10 cellular contexts compared by ENCODE assay signal in the genomic region with DNA sequence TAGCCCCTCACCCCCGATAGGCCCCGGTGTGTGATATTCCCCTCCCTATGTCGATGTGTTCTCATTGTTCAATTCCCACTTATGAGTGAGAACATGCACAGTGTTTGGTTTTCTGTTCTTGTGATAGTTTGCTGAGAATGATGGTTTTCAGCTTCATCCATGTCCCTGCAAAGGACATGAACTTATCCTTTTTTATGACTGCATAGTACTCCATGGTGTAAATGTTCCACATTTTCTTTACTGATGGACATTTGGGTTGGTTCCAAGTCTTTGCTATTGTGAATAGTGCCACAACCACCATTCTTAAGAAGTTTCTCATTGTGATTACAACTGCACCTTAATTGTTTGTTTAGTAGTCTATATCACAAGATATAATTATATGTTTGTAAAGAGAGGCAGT. TPM values are rescaled to one million over a fixed set of nuclear protein-coding genes. Genes with fewer than 3 reads are reported as not detected.
"Had no signal": no experiment of that assay in that cellular context is flagged by ENCODE, and none has a peak within 500 bp of the region (broad histone marks: within the 10 kb centered on the region; RNA-seq: fewer than 3 reads in every experiment).

No MANE protein-coding gene starts in this region.

RNA-seq across cellular contexts. Expression of gene PLPPR4, which starts 3.9 kb away (rescaled TPM):
- total RNA-seq: activated naive CD4-positive, alpha-beta T cell treated with anti-CD3 and anti-CD28 coated beads for 36 hours; activated naive CD4-positive, alpha-beta T cell treated with anti-CD3 and anti-CD28 coated beads, Interleukin-2, amount 50 U/mL, for 72 hours; activated naive CD8-positive, alpha-beta T cell treated with anti-CD3 and anti-CD28 coated beads for 36 hours; activated naive CD8-positive, alpha-beta T cell treated with anti-CD3 and anti-CD28 coated beads, Interleukin-2, amount 10 ng/mL, durations not matched to agents 7 days and 5 days; activated T-cell treated with anti-CD3 and anti-CD28 coated beads, Interleukin-2, amount 50 U/mL, for 4 hours; activated T-cell treated with anti-CD3 and anti-CD28 coated beads, Interleukin-2, amount 50 U/mL, for 72 hours; activated T-helper 1 cell treated with anti-CD3 and anti-CD28 coated beads, Interleukin-12 subunit alpha, Interleukin-12 subunit beta, Interleukin-2, Interleukin-4 antibody, amounts not matched to agents 30 ng/mL and 10 ng/mL and 1 ng/mL, durations not matched to agents 14 hours and 24 hours and 36 hours; activated T-helper 17 cell treated with anti-CD3 and anti-CD28 coated beads, Interleukin-2, amount 50 U/mL, for 72 hours; activated T-helper 2 cell treated with anti-CD3 and anti-CD28 coated beads, Interferon-gamma antibody, Interleukin-2, Interleukin-4, amounts not matched to agents 10 μg/mL and 5 μg/mL and 100 μg/mL, durations not matched to agents 14 hours and 24 hours and 36 hours; bronchial epithelial cell had no signal
